ENCODE assay signal across 8 cellular contexts in genomic region chr16:13866073-13866472, GRCh38. TPM values are rescaled to one million over a fixed set of nuclear protein-coding genes. Genes with fewer than 3 reads are reported as not detected.
DNase-seq lines count a peak whose midpoint lies in the region; ATAC-seq and TF ChIP-seq lines count a peak whose summit lies in the region.

No MANE protein-coding gene starts in this region.

- H3K4me1 Mint-ChIP-seq in CD4-positive, alpha-beta memory T cell, result peaks cover 0 to 2% (median 0%) of the 10 kb centered on the region in 4 donors
- no peaks in the 10 kb centered on the region for H3K4me1 Mint-ChIP-seq in neural crest cell

- no peaks in the 10 kb centered on the region for H3K36me3 ChIP-seq in CD4-positive, alpha-beta memory T cell (ENCODE audit: insufficient read depth, low read length)
- no peaks in the 10 kb centered on the region for H3K36me3 ChIP-seq in GM23248 (ENCODE audit: low read depth)

- no peaks in the 10 kb centered on the region for H4K20me1 ChIP-seq in GM23248 (ENCODE audit: insufficient read depth)

- no peak overlapping the region for H3K27ac ChIP-seq in CD4-positive, alpha-beta memory T cell (ENCODE audit: low read depth, low read length)
- H3K27ac ChIP-seq in GM23248, result no peak overlapping the region

- in situ Hi-C loops in GM23248 (cut with MboI), result no loop called here

- H3K79me2 ChIP-seq in GM23248 (ENCODE audit: insufficient read depth), result no peaks in the 10 kb centered on the region

- CTCF ChIA-PET in CD4-positive, alpha-beta memory T cell (lab: Charles Lee; ENCODE audit: partially characterized antibody), result interaction anchor here (0.6 to 1.0 kb wide), 3 partner anchors 18 to 1590 kb away, joined by 3 to 4 read pairs (median 3); no protein-coding TSS in a partner anchor

- no peak overlapping the region for H3K4me3 Mint-ChIP-seq in CD4-positive, alpha-beta memory T cell
- H3K4me3 Mint-ChIP-seq in neural crest cell, result no peak overlapping the region

- H3K9me3 ChIP-seq in CD4-positive, alpha-beta memory T cell (ENCODE audit: control insufficient read depth in 1 of 2, low read length in 2 of 2), result no peaks in the 10 kb centered on the region
- H3K9me3 ChIP-seq in GM23248 (ENCODE audit: low read depth), result no peaks in the 10 kb centered on the region

- H3K27ac Mint-ChIP-seq in CD4-positive, alpha-beta memory T cell, result no peak overlapping the region
- H3K27ac Mint-ChIP-seq in neural crest cell (ENCODE audit: unreplicated experiment), result no peak overlapping the region

- TF ChIP-seq CTCF in fibroblast of mammary gland (conservative IDR thresholded peaks at IDR 0.05; ENCODE audit: control insufficient read depth, insufficient read depth, low read depth, low read length) (peak; percentile 82), neural crest cell (conservative IDR thresholded peaks at IDR 0.05) (peak; percentile 63)

- peaks cover 16 to 19% of the 10 kb centered on the region in 2 donors for H3K27me3 Mint-ChIP-seq in CD4-positive, alpha-beta memory T cell
- H3K27me3 Mint-ChIP-seq in neural crest cell (ENCODE audit: low read depth), result peaks cover 17% of the 10 kb centered on the region

- no peaks in the 10 kb centered on the region for H3K4me1 ChIP-seq in CD4-positive, alpha-beta memory T cell (ENCODE audit: insufficient read depth, low read length)
- no peaks in the 10 kb centered on the region for H3K4me1 ChIP-seq in GM23248 (ENCODE audit: insufficient read depth)

- peaks cover 0 to 6% (median 3%) of the 10 kb centered on the region in 8 donors for H3K9me3 Mint-ChIP-seq in CD4-positive, alpha-beta memory T cell
- H3K9me3 Mint-ChIP-seq in neural crest cell, result peaks cover 5% of the 10 kb centered on the region

- 17 to 19% methylated on average over 8 of the region's 8 CpGs for WGBS in GM23248 (ENCODE audit: low coverage in 1 of 2, low lambda C conversion rate in 2 of 2, missing lambda C conversion rate in 2 of 2), 2 experiments

- no peaks in the 10 kb centered on the region for H3K27me3 ChIP-seq in CD4-positive, alpha-beta memory T cell (ENCODE audit: insufficient read depth, low read length)
- H3K27me3 ChIP-seq in GM23248 (replicated peaks; ENCODE audit: insufficient read depth), result peaks cover 4% of the 10 kb centered on the region; the same call in 1 of the 2 replicates

- no peaks in the 10 kb centered on the region for H3K9me2 ChIP-seq in GM23248 (ENCODE audit: insufficient read depth)

- H3K4me3 ChIP-seq in CD4-positive, alpha-beta memory T cell (ENCODE audit: low read length in 2 of 2), result no peak overlapping the region
- H3K4me3 ChIP-seq in GM23248, result no peak overlapping the region
- no peak overlapping the region for H3K4me3 ChIP-seq in fibroblast of mammary gland (ENCODE audit: control insufficient read depth, low read depth, low read length)

- H2AFZ ChIP-seq in GM23248, result no peak overlapping the region

- no peak for ATAC-seq in HG03439 (IDR thresholded peaks at IDR 0.05; ENCODE audit: unreplicated experiment)

- intact Hi-C loops in CD4-positive, alpha-beta memory T cell (cut with micrococcal nuclease), result no loop called here

- no peaks in the 10 kb centered on the region for H3F3A ChIP-seq in GM23248 (ENCODE audit: insufficient read depth)

- H3K36me3 Mint-ChIP-seq in CD4-positive, alpha-beta memory T cell, result no peaks in the 10 kb centered on the region
- no peaks in the 10 kb centered on the region for H3K36me3 Mint-ChIP-seq in neural crest cell (ENCODE audit: low read depth)

- DNase-seq in CD4-positive, alpha-beta memory T cell, result peak in 3 of 5 donors; percentile 2 to 9 (median 7)
- peak; percentile 88 for DNase-seq in GM23248
- peak; percentile 63 for DNase-seq in NCI-H2196 (lab: John Stamatoyannopoulos, UW; ENCODE audit: unreplicated experiment)
- peak; percentile 0 to 1 (median 1) for DNase-seq in activated CD8-positive, alpha-beta memory T cell treated with anti-CD3 and anti-CD28 coated beads for 48 hours (ENCODE audit: low read depth in 2 of 3, low spot score in 2 of 3)
- peak; percentile 81 for DNase-seq in fibroblast of mammary gland (ENCODE audit: low read depth)
- peak; percentile 53 for DNase-seq in neural crest cell (ENCODE audit: low read depth, low spot score)
- no peak for DNase-seq in mesenteric fat pad (ENCODE audit: low spot score)

- H3K4me2 ChIP-seq in GM23248 (ENCODE audit: unreplicated experiment), result no peak overlapping the region

- H3K9ac ChIP-seq in GM23248, result no peak overlapping the region

- POLR2A ChIA-PET in CD4-positive, alpha-beta memory T cell (lab: Charles Lee; ENCODE audit: partially characterized antibody), result no interaction called here

RNA-seq across cellular contexts. Expression of gene ERCC4, which starts 53.9 kb away (rescaled TPM):
- 10 to 100 TPM; 11.5 to 15.3 TPM for total RNA-seq in CD4-positive, alpha-beta memory T cell
- polyA plus RNA-seq in CD4-positive, alpha-beta memory T cell, result 10 to 100 TPM; 12.6 to 15.9 TPM
- total RNA-seq in GM23248 (2014; rRNA removed; shearing (Covaris generic)), result 7.5 and 14.3 TPM in 2 replicates
- polyA plus RNA-seq in GM23248 (2016; fragmentation: Nextera tagmentation; extraction: Ambion mirVana), result 19.3 and 20.1 TPM in 2 replicates
- total RNA-seq in neural crest cell (12.9 and 13.7 TPM in 2 replicates), mesenteric fat pad (12.2 TPM)
